ENCODE assay signal across 8 cellular contexts in genomic region chr12:96906849-96907664, GRCh38. TPM values are rescaled to one million over a fixed set of nuclear protein-coding genes. Genes with fewer than 3 reads are reported as not detected.
DNase-seq lines count a peak whose midpoint lies in the region; ATAC-seq and TF ChIP-seq lines count a peak whose summit lies in the region.

Gene NEDD1 (plus strand): TSS chr12:96907257. CDS start chr12:96909760, 2,503 bp downstream.

- H3K36me3 Mint-ChIP-seq in activated T-cell treated with anti-CD3 and anti-CD28 coated beads, Interleukin-2, amount 50 U/mL, for 72 hours (ENCODE audit: insufficient read depth in 2 of 2) = peaks cover 5 to 6% of the 10 kb centered on the region in 2 donors

- peak in 3 of 4 donors; percentile 48 to 84 (median 67) for TF ChIP-seq POLR2A in esophagus squamous epithelium (IDR thresholded peaks at IDR 0.05)

- H3K4me1 ChIP-seq in HUES64 (ENCODE audit: insufficient read depth, low read length) (peaks cover 20% of the 10 kb centered on the region), Panc1 (ENCODE audit: control insufficient read depth, insufficient read depth, low read length) (peaks cover 14% of the 10 kb centered on the region), esophagus squamous epithelium (peaks cover 5 to 32% (median 9%) of the 10 kb centered on the region in 3 donors)

- TF ChIP-seq CTCF in Panc1 (IDR thresholded peaks at IDR 0.05) (no peak), esophagus squamous epithelium (IDR thresholded peaks at IDR 0.05) (no peak)

- H3K9me3 ChIP-seq in HUES64 (ENCODE audit: insufficient read depth, low read depth, low read length) = no peaks in the 10 kb centered on the region
- no peaks in the 10 kb centered on the region for H3K9me3 ChIP-seq in Panc1 (ENCODE audit: control insufficient read depth, insufficient read depth, low read depth, low read length)
- no peaks in the 10 kb centered on the region for H3K9me3 ChIP-seq in esophagus squamous epithelium

- H3K4me1 Mint-ChIP-seq in activated T-cell treated with anti-CD3 and anti-CD28 coated beads, Interleukin-2, amount 50 U/mL, for 72 hours (ENCODE audit: low read depth) = peaks cover 49% of the 10 kb centered on the region

- peak; percentile 48 for DNase-seq in DMS153 treated with DMSO at 0.1 percent for 48 hours (lab: John Stamatoyannopoulos, UW; ENCODE audit: unreplicated experiment)
- DNase-seq in Panc1 (ENCODE audit: low read depth, low spot score) = peak; percentile 15
- peak; percentile 87 to 94 for DNase-seq in activated T-cell treated with anti-CD3 and anti-CD28 coated beads, Interleukin-2, amount 50 U/mL, for 72 hours
- DNase-seq in esophagus squamous epithelium (lab: John Stamatoyannopoulos, UW) = no peak
- DNase-seq in myocyte (ENCODE audit: low read depth) = peak; percentile 85
- peak; percentile 61 to 79 for DNase-seq in stimulated activated CD8-positive, alpha-beta memory T cell treated with anti-CD3 and anti-CD28 coated beads, Interleukin-7, amount 100 ng/mL, for 4 hours (ENCODE audit: low read depth in 2 of 2)

- CTCF ChIA-PET in Panc1 (lab: Charles Lee) = no interaction called here

- POLR2A ChIA-PET in Panc1 (lab: Charles Lee) = no interaction called here

- intact Hi-C loops in Panc1 (cut with micrococcal nuclease; ENCODE audit: unreplicated experiment) = no loop called here
- intact Hi-C loops in esophagus squamous epithelium (cut with DNase I) = no loop called here

- no TSS peak for BruUV-seq in Panc1 (replicated peaks; lab: Mats Ljungman, UMichigan)

- peak within 1 kb of the TSS; percentile 97 for H3K27ac Mint-ChIP-seq in activated T-cell treated with anti-CD3 and anti-CD28 coated beads, Interleukin-2, amount 50 U/mL, for 72 hours

- no peaks in the 10 kb centered on the region for H3K27me3 ChIP-seq in HUES64 (ENCODE audit: insufficient read depth, low read length)
- H3K27me3 ChIP-seq in Panc1 (ENCODE audit: control insufficient read depth, insufficient read depth, low read length) = no peaks in the 10 kb centered on the region
- no peaks in the 10 kb centered on the region for H3K27me3 ChIP-seq in esophagus squamous epithelium

- H3K4me3 Mint-ChIP-seq in activated T-cell treated with anti-CD3 and anti-CD28 coated beads, Interleukin-2, amount 50 U/mL, for 72 hours = peak within 1 kb of the TSS; percentile 90 to 94

- peak; percentile 93 for ATAC-seq in GM21526 (IDR thresholded peaks at IDR 0.05; ENCODE audit: low FRiP score, unreplicated experiment)
- peak; percentile 99 for ATAC-seq in Panc1
- peak; percentile 93 to 94 for ATAC-seq in activated T-cell treated with anti-CD3 and anti-CD28 coated beads, Interleukin-2, amount 50 U/mL, for 72 hours (replicated peaks in 1 of 2)

- in situ Hi-C loops in Panc1 (cut with HindIII; ENCODE audit: low pct_unique_long_range_greater_than_20kb, low sequenced_read_pairs) = no loop called here

- H3K36me3 ChIP-seq in HUES64 (ENCODE audit: insufficient read depth, low read length) = peaks cover 3% of the 10 kb centered on the region; the same call in 1 of the 2 replicates
- 0 out of 2 replicates have a peak, but pooled peaks cover 2% of the 10 kb centered on the region for H3K36me3 ChIP-seq in Panc1 (ENCODE audit: control insufficient read depth, insufficient read depth, low read length)
- no peaks in the 10 kb centered on the region for H3K36me3 ChIP-seq in esophagus squamous epithelium

- WGBS in HUES64 = 2% methylated on average over 68 of the region's 68 CpGs
- 0 to 1% methylated on average over 9 to 33 of the region's 68 CpGs for WGBS in esophagus squamous epithelium, 2 donors

- H3K9me3 Mint-ChIP-seq in activated T-cell treated with anti-CD3 and anti-CD28 coated beads, Interleukin-2, amount 50 U/mL, for 72 hours = no peaks in the 10 kb centered on the region

- H3K27me3 Mint-ChIP-seq in activated T-cell treated with anti-CD3 and anti-CD28 coated beads, Interleukin-2, amount 50 U/mL, for 72 hours (ENCODE audit: low read depth) = peaks cover 6% of the 10 kb centered on the region

- peak within 1 kb of the TSS; percentile 70 for H3K9ac ChIP-seq in HUES64 (ENCODE audit: low read depth, low read length)

- H3K27ac ChIP-seq in HUES64 (ENCODE audit: low read depth, low read length) (peak within 1 kb of the TSS; percentile 75), Panc1 (ENCODE audit: low read length) (peak within 1 kb of the TSS; percentile 93), esophagus squamous epithelium (peak within 1 kb of the TSS; percentile 90 to 97 (median 93))

- peak within 1 kb of the TSS; percentile 71 for H3K4me3 ChIP-seq in HUES64 (ENCODE audit: low read length)
- peak within 1 kb of the TSS; percentile 97 to 98 for H3K4me3 ChIP-seq in Panc1 (ENCODE audit: low read depth in 2 of 2, low read length in 2 of 2)
- peak within 1 kb of the TSS; percentile 68 to 96 (median 85) for H3K4me3 ChIP-seq in esophagus squamous epithelium

RNA-seq across cellular contexts. Expression of gene NEDD1, which starts in this region (rescaled TPM):
- polyA plus RNA-seq in HUES64 (2013, experiment 1 of 2) = 23.4 TPM
- 28.3 TPM for polyA plus RNA-seq in HUES64 (2013, experiment 2 of 2)
- total RNA-seq in Panc1 (2021; ENCODE audit: unreplicated experiment) = 30.3 TPM
- 12.6 TPM for polyA plus RNA-seq in Panc1 (2012; ENCODE audit: insufficient read length)
- total RNA-seq in activated T-cell treated with anti-CD3 and anti-CD28 coated beads, Interleukin-2, amount 50 U/mL, for 72 hours = 10 to 100 TPM; 57.2 to 58.8 TPM
- total RNA-seq in esophagus squamous epithelium = 10 to 100 TPM in 3 of 4 donors, 1 to 10 TPM in 1; 8.3 to 27.7 (median 13.1) TPM
- total RNA-seq in myocyte = 23.8 and 27.7 TPM in 2 replicates
- 6.7 TPM for polyA plus RNA-seq in myocyte (2012)
